Comparison of ENCODE assay signal across 14 cellular contexts in the genomic region with DNA sequence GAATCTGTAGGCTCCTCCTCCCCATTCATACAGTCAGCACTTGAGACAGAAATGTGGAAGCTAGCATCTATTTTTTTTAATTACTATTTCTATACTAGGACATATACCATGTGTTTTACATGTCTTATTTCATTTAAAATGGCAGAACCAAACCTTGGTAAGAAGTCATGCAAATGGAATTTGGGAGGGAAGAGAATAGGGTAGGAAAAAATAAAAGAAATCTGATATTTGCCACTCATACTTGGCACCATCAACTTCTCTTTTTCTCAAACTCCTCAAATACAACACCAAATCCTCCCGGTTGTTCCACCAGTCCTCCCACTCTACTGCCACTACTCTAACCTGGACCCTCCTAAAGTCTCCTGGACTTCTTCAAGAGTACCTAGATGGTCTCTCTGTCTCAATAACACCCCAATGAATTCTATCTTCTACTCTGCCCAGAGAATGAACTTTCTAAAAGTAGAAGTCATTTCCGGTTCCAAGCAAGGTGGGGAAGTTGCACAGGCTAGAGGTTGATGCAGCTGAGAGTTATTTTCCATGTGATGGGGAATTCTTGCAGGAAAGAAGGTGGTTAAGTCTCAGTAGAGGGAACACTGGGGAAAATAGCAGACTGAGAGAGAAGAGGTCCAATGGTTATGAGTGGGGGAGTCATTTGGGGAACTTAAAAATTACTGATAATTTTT. TPM values are rescaled to one million over a fixed set of nuclear protein-coding genes. Genes with fewer than 3 reads are reported as not detected.
DNase-seq lines count a peak whose midpoint lies in the region; ATAC-seq and TF ChIP-seq lines count a peak whose summit lies in the region.
"Had no signal": no experiment of that assay in that cellular context is flagged by ENCODE, and none has a peak within 500 bp of the region (broad histone marks: within the 10 kb centered on the region; RNA-seq: fewer than 3 reads in every experiment).

No MANE protein-coding gene starts in this region.

- in situ Hi-C loops in IMR-90 (cut with MboI; ENCODE audit: low sequenced_read_pairs), result no loop called here

- no peaks in the 10 kb centered on the region for H3K27me3 ChIP-seq in CD4-positive, CD25-positive, alpha-beta regulatory T cell (ENCODE audit: control insufficient read depth, insufficient read depth, low read length)
- no peaks in the 10 kb centered on the region for H3K27me3 ChIP-seq in IMR-90 (ENCODE audit: control insufficient read depth, insufficient read depth, low read length)
- H3K27me3 ChIP-seq: dorsolateral prefrontal cortex had no signal

- peaks cover 0 to 2% (median 0%) of the 10 kb centered on the region in 7 donors for H3K9me3 Mint-ChIP-seq in CD4-positive, CD25-positive, alpha-beta regulatory T cell
- H3K9me3 Mint-ChIP-seq in dendritic cell treated with granulocyte-macrophage colony-stimulating factor and Interleukin-4, amounts not matched to agents 40 ng/mL and 50 ng/mL, for 4 days, result no peaks in the 10 kb centered on the region
- H3K9me3 Mint-ChIP-seq: activated naive CD4-positive, alpha-beta T cell treated with anti-CD3 and anti-CD28 coated beads, Interleukin-2, amount 50 U/mL, for 72 hours had no signal

- no peak overlapping the region for H2AK9ac ChIP-seq in IMR-90 (replicated peaks; ENCODE audit: low read depth, low read length, poor library complexity)

- peaks cover 11% of the 10 kb centered on the region for H4K20me1 ChIP-seq in IMR-90 (ENCODE audit: insufficient read depth, low read length)

- no peaks in the 10 kb centered on the region for H3K36me3 ChIP-seq in CD4-positive, CD25-positive, alpha-beta regulatory T cell (ENCODE audit: control insufficient read depth, insufficient read depth, low read length)
- H3K36me3 ChIP-seq in IMR-90 (ENCODE audit: control insufficient read depth, insufficient read depth, low read length), result no peaks in the 10 kb centered on the region

- intact Hi-C loops in IMR-90 (cut with micrococcal nuclease), result no loop called here
- intact Hi-C loops in dendritic cell treated with granulocyte-macrophage colony-stimulating factor and Interleukin-4, amounts not matched to agents 40 ng/mL and 50 ng/mL, for 4 days (cut with micrococcal nuclease), result loop anchor here (5.0 kb wide), 1 partner anchor 35 kb away; no protein-coding TSS in a partner anchor

- dilution Hi-C loops in IMR-90 (cut with HindIII; ENCODE audit: low sequenced_read_pairs, unreplicated experiment), result no loop called here

- H2BK15ac ChIP-seq in IMR-90 (ENCODE audit: low read depth, low read length), result no peak overlapping the region

- no peak overlapping the region for H2AFZ ChIP-seq in IMR-90 (replicated peaks; ENCODE audit: low read length, poor library complexity)
- H2AFZ ChIP-seq: parathyroid adenoma had no signal

- no peak overlapping the region for H4K5ac ChIP-seq in IMR-90 (ENCODE audit: low read depth, low read length)

- H3K36me3 Mint-ChIP-seq in CD4-positive, CD25-positive, alpha-beta regulatory T cell, result peaks cover 3% of the 10 kb centered on the region
- peaks cover 15% of the 10 kb centered on the region for H3K36me3 Mint-ChIP-seq in dendritic cell treated with granulocyte-macrophage colony-stimulating factor and Interleukin-4, amounts not matched to agents 40 ng/mL and 50 ng/mL, for 4 days (ENCODE audit: low read depth)

- no peak for DNase-seq in CD4-positive, CD25-positive, alpha-beta regulatory T cell
- DNase-seq in IMR-90, result no peak
- DNase-seq in DMS79 (lab: John Stamatoyannopoulos, UW), result no peak
- DNase-seq in medulla oblongata (ENCODE audit: extremely low spot score), result no peak
- DNase-seq in GM10266 (ENCODE audit: extremely low spot score), result no peak
- DNase-seq: dorsolateral prefrontal cortex, Karpas-422, NCI-H345 had no signal

- peak overlapping the region; percentile 29 for H3K4me3 ChIP-seq in CD4-positive, CD25-positive, alpha-beta regulatory T cell (ENCODE audit: low read depth, low read length)
- no peak overlapping the region for H3K4me3 ChIP-seq in IMR-90 (ENCODE audit: insufficient read depth, low read depth, low read length)
- H3K4me3 ChIP-seq: dorsolateral prefrontal cortex had no signal

- H3K27me3 Mint-ChIP-seq in CD4-positive, CD25-positive, alpha-beta regulatory T cell, result no peaks in the 10 kb centered on the region
- H3K27me3 Mint-ChIP-seq in dendritic cell treated with granulocyte-macrophage colony-stimulating factor and Interleukin-4, amounts not matched to agents 40 ng/mL and 50 ng/mL, for 4 days, result no peaks in the 10 kb centered on the region

- H3K79me1 ChIP-seq in IMR-90 (ENCODE audit: low read depth in 1 of 2, low read length in 2 of 2), result peaks cover 30 to 46% of the 10 kb centered on the region in 2 experiments

- no TSS peak for BruUV-seq in IMR-90 (replicated peaks; lab: Mats Ljungman, UMichigan)

- peak overlapping the region in 2 of 4 donors; percentile 50 to 69 for H3K4me3 Mint-ChIP-seq in CD4-positive, CD25-positive, alpha-beta regulatory T cell
- peak overlapping the region; percentile 49 for H3K4me3 Mint-ChIP-seq in dendritic cell treated with granulocyte-macrophage colony-stimulating factor and Interleukin-4, amounts not matched to agents 40 ng/mL and 50 ng/mL, for 4 days

- no peak overlapping the region for H4K91ac ChIP-seq in IMR-90 (ENCODE audit: insufficient read depth, low read depth, low read length)

- no peak for ATAC-seq in CD4-positive, CD25-positive, alpha-beta regulatory T cell (ENCODE audit: low read depth in 2 of 2)
- ATAC-seq in GM19025 (IDR thresholded peaks at IDR 0.05; ENCODE audit: low read depth, unreplicated experiment), result peak; percentile 51
- no peak for ATAC-seq in IMR-90 (ENCODE audit: low read depth)
- no peak for ATAC-seq in GM19397 (IDR thresholded peaks at IDR 0.05; ENCODE audit: unreplicated experiment)

- peaks cover 11% of the 10 kb centered on the region for H3K9me1 ChIP-seq in IMR-90 (ENCODE audit: insufficient read depth, low read length)

- no peak overlapping the region for H3K4me2 ChIP-seq in IMR-90 (ENCODE audit: low read depth, low read length)

- no peak overlapping the region for H2BK20ac ChIP-seq in IMR-90 (ENCODE audit: low read depth, low read length)

- no peak overlapping the region for H3K9ac ChIP-seq in IMR-90 (ENCODE audit: low read depth, low read length)
- H3K9ac ChIP-seq: parathyroid adenoma had no signal

- no peak overlapping the region for H2BK5ac ChIP-seq in IMR-90 (ENCODE audit: low read depth, low read length, poor library complexity, severe bottlenecking)

- H3K18ac ChIP-seq in IMR-90 (ENCODE audit: low read depth, low read length), result no peak overlapping the region

- H3K4ac ChIP-seq in IMR-90 (ENCODE audit: low read depth, low read length), result no peak overlapping the region

- H3K23ac ChIP-seq in IMR-90 (ENCODE audit: low read depth, low read length), result no peak overlapping the region

- TF ChIP-seq POLR2A in IMR-90 (IDR thresholded peaks at IDR 0.05; ENCODE audit: low read depth, low read length), result no peak

- H3K4me1 Mint-ChIP-seq in CD4-positive, CD25-positive, alpha-beta regulatory T cell, result peaks cover 39 to 67% (median 53%) of the 10 kb centered on the region in 4 donors
- peaks cover 65% of the 10 kb centered on the region for H3K4me1 Mint-ChIP-seq in dendritic cell treated with granulocyte-macrophage colony-stimulating factor and Interleukin-4, amounts not matched to agents 40 ng/mL and 50 ng/mL, for 4 days (ENCODE audit: low read depth)

- no peak for TF ChIP-seq RAD21 in IMR-90 (IDR thresholded peaks at IDR 0.05; ENCODE audit: low read length)

- H2BK120ac ChIP-seq in IMR-90 (ENCODE audit: low read depth, low read length), result no peak overlapping the region

- H2AK5ac ChIP-seq in IMR-90 (ENCODE audit: low read depth, low read length), result no peak overlapping the region

- POLR2A ChIA-PET in IMR-90 (lab: Charles Lee; ENCODE audit: unreplicated experiment), result no interaction called here

- 0 out of 2 replicates have a peak overlapping the region, but pooled peaks have one; percentile 18 for H3K14ac ChIP-seq in IMR-90 (replicated peaks; ENCODE audit: low read depth, low read length)

- no peaks in the 10 kb centered on the region for H3K9me3 ChIP-seq in CD4-positive, CD25-positive, alpha-beta regulatory T cell (ENCODE audit: control insufficient read depth in 2 of 2, low read length in 2 of 2)
- no peaks in the 10 kb centered on the region for H3K9me3 ChIP-seq in IMR-90 (ENCODE audit: control insufficient read depth, insufficient read depth, low read length)

- peak overlapping the region; percentile 39 for H3K27ac ChIP-seq in CD4-positive, CD25-positive, alpha-beta regulatory T cell (ENCODE audit: insufficient read depth, low read length, poor library complexity, severe bottlenecking)
- H3K27ac ChIP-seq in IMR-90 (ENCODE audit: insufficient read depth, low read length), result no peak overlapping the region
- H3K27ac ChIP-seq: parathyroid adenoma, RWPE1 had no signal

- no peak overlapping the region for H3K56ac ChIP-seq in IMR-90 (ENCODE audit: extremely low read depth, insufficient read depth, low read length)

- WGBS in IMR-90 (ENCODE audit: extremely low coverage in 2 of 2, insufficient read length in 1 of 2), 2 experiments, result 82% methylated on average over 1 of the region's 2 CpGs; no CpG with 5 or more reads in 1 of the 2 experiments

- CTCF ChIA-PET in IMR-90 (lab: Yijun Ruan, JAX), result interaction anchor here (1.4 kb wide), 1 partner anchor 54 kb away, joined by 4 read pairs; the partner anchor contains the start of gene ATXN1

- TF ChIP-seq CTCF in IMR-90 (conservative IDR thresholded peaks at IDR 0.05; ENCODE audit: low read depth, low read length), result no peak
- no peak for TF ChIP-seq CTCF in GM10266 (IDR thresholded peaks at IDR 0.05; ENCODE audit: control insufficient read depth, insufficient read depth, low read depth, missing control alignments)

- H3K4me1 ChIP-seq in CD4-positive, CD25-positive, alpha-beta regulatory T cell (ENCODE audit: control insufficient read depth, insufficient read depth, low read length, poor library complexity, severe bottlenecking), result peaks cover 32% of the 10 kb centered on the region
- peaks cover 8% of the 10 kb centered on the region for H3K4me1 ChIP-seq in IMR-90 (ENCODE audit: control insufficient read depth, insufficient read depth, low read length)

- no peak overlapping the region for H4K8ac ChIP-seq in IMR-90 (ENCODE audit: low read depth in 2 of 2, low read length in 2 of 2)

- peak overlapping the region in 2 of 3 donors; percentile 2 to 60 for H3K27ac Mint-ChIP-seq in CD4-positive, CD25-positive, alpha-beta regulatory T cell
- peak overlapping the region; percentile 95 for H3K27ac Mint-ChIP-seq in dendritic cell treated with granulocyte-macrophage colony-stimulating factor and Interleukin-4, amounts not matched to agents 40 ng/mL and 50 ng/mL, for 4 days
- H3K27ac Mint-ChIP-seq: activated naive CD4-positive, alpha-beta T cell treated with anti-CD3 and anti-CD28 coated beads, Interleukin-2, amount 50 U/mL, for 72 hours had no signal

TF ChIP-seq in IMR-90, 13 proteins besides CTCF, POLR2A, EP300 and RAD21 (continues in another document):
- no peak for TF ChIP-seq NFE2L2 (IDR thresholded peaks at IDR 0.05; ENCODE audit: low read depth, low read length)
- TF ChIP-seq SMC3 (IDR thresholded peaks at IDR 0.05; ENCODE audit: low read depth, low read length), result no peak

RNA-seq across cellular contexts. Expression of gene ATXN1, which starts 54.0 kb away (rescaled TPM):
- 191 TPM for total RNA-seq in CD4-positive, CD25-positive, alpha-beta regulatory T cell
- polyA plus RNA-seq in CD4-positive, CD25-positive, alpha-beta regulatory T cell, result 10 to 100 TPM; 15.8 to 22.9 (median 18.9) TPM
- total RNA-seq in IMR-90 (2012; rRNA removed), result 11.1 and 13.9 TPM in 2 replicates
- 7.3 and 9.7 TPM in 2 replicates for polyA plus RNA-seq in IMR-90 (2012; rRNA removed)
- 3.4 and 8.9 TPM in 2 replicates for polyA plus RNA-seq in IMR-90 (2012; cell fraction: cytosol; rRNA removed)
- 20.5 and 29.3 TPM in 2 replicates for polyA plus RNA-seq in IMR-90 (2012; cell fraction: nucleus; rRNA removed; ENCODE audit: low replicate concordance)

Comparison
In these comparisons a context has a peak if more than half of its experiments do, and no peak if none do; other contexts are left out.
1. RNA of gene ATXN1, which starts 54.0 kb away (total RNA-seq): 191 TPM in CD4-positive, CD25-positive, alpha-beta regulatory T cell (single experiment); 11.1 to 13.9 TPM in IMR-90; every median in the first group is over 10 times any median in the second.